ENCODE assay signal across 18 cellular contexts in the genomic region with DNA sequence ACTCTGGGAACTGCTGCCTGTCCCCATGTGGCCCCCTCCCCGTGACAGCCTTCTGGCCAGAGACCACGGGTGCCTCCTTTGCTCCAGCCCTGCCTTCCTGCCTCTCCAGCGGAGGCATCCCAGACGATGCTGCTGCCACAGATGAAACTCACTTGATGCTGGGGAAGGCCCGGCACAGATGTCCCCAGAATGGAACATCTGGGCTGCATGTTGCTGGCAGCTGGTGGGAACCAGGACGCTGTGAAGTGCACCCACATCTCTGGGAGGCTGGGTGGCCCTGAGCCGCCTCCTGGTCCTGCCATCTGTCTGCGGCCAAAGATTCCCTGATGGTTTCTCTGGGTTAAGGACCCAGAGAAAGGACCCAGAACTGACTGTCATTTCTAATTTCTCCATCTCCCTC.
"Had no signal": no experiment of that assay in that cellular context is flagged by ENCODE, and none has a peak within 500 bp of the region (broad histone marks: within the 10 kb centered on the region; RNA-seq: fewer than 3 reads in every experiment).

No MANE protein-coding gene starts in this region.

- H3K9me3 ChIP-seq: neutrophil, psoas muscle, upper lobe of left lung, uterus had no signal

- H3K36me3 ChIP-seq: neutrophil, spleen, tibial artery, upper lobe of left lung, uterus had no signal

- H3K4me1 ChIP-seq: foreskin keratinocyte, psoas muscle, spleen, tibial artery, upper lobe of left lung, uterus had no signal

- H3K27ac ChIP-seq: foreskin keratinocyte, neutrophil, psoas muscle, spleen, tibial artery, upper lobe of left lung, uterus had no signal

- H3K4me3 ChIP-seq: lung, psoas muscle, spleen, tibial artery, upper lobe of left lung, uterus had no signal

- DNase-seq: effector memory CD4-positive, alpha-beta T cell; foreskin keratinocyte; head of caudate nucleus; hippocampal formation; left colon; left ventricle myocardium superior; mesenchymal stem cell; midbrain; psoas muscle; spleen; stimulated activated CD4-positive, alpha-beta T cell treated with anti-CD3 and anti-CD28 coated beads, Interleukin-15, amount 100 ng/mL, for 24 hours; stimulated activated CD4-positive, alpha-beta T cell treated with anti-CD3 and anti-CD28 coated beads, Interleukin-1b, Interleukin-23, amount 100 ng/mL, for 48 hours; stimulated activated CD4-positive, alpha-beta T cell treated with anti-CD3 and anti-CD28 coated beads, Interleukin-4, amount 100 ng/mL, for 24 hours; tibial artery; upper lobe of left lung; uterus had no signal
